Comparison of ENCODE assay signal across 8 cellular contexts in the genomic region with DNA sequence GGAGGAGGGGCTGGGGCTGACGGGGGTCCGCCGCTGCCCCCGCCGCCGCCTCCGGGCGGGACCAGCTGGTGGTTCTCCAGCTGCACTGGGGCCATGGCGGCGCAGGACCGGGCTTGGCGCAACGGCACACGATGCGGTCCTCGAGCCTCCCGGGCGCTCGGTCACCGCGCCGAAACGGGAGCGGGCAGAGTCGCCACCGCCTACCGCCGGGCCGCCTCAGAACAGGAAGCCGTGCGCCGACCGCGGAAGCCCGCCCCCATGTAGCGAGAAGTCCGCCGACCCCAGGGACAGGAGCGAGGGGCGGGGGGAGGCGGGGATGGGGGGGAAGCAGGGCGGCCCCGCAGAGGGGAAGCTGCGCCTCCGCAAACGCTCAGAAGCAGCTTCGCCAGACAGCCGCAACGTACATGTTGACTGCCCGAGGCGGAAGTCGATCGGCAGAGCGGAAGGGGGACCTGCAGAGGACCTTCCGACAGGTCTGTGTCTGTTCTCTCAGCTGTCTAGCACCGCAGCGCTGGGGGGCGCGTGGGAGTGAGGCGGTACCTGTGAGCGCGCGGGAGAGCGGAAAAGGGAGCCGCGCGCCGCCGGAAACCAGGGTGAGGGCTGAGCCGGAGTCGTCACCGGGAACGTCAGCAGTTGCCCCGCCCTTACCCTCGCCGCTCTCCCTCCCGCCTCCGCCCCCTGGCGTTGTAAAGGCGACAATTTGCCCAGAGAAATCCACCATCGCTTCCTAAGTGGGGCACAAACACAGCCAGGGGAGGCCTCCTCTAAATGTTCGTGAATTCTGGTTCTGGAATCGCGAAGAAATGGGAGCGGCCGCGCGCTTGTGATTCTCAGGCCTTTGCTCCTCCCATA. TPM values are rescaled to one million over a fixed set of nuclear protein-coding genes. Genes with fewer than 3 reads are reported as not detected.
DNase-seq lines count a peak whose midpoint lies in the region; ATAC-seq and TF ChIP-seq lines count a peak whose summit lies in the region.

A gene (minus strand): TSS at position 225 of the 852 bp plus-strand sequence. CDS start 130 bp downstream, at position 95.

- H3K4me3 ChIP-seq in NB4 (ENCODE audit: low read depth, low read length) = peak within 1 kb of the TSS; percentile 92
- H3K4me3 ChIP-seq in SK-N-MC = peak within 1 kb of the TSS; percentile 78

- no peaks in the 10 kb centered on the region for H3K36me3 ChIP-seq in SK-N-MC (ENCODE audit: insufficient read depth, low read length)

- peak within 1 kb of the TSS; percentile 95 for H3K27ac ChIP-seq in SK-N-MC
- peak within 1 kb of the TSS; percentile 89 for H3K27ac ChIP-seq in temporal lobe (ENCODE audit: low read depth, low read length)

- peak; percentile 70 for TF ChIP-seq POLR2A in NB4 (IDR thresholded peaks at IDR 0.05; ENCODE audit: extremely low read depth, insufficient read length)

- H3K9ac ChIP-seq in SK-N-MC (ENCODE audit: insufficient read length) = peak within 1 kb of the TSS; percentile 93

- CTCF ChIA-PET in GM10248 (lab: Yijun Ruan, JAX) = interaction anchor here (0.7 to 1.4 kb wide), 6 partner anchors 9 to 450 kb away, joined by 3 to 4 read pairs (median 3); no protein-coding TSS in a partner anchor

- POLR2A ChIA-PET in GM10248 (lab: Yijun Ruan, JAX) = interaction anchor here (0.6 kb wide), 1 partner anchor 593 kb away, joined by 3 read pairs; no protein-coding TSS in a partner anchor

- H3K9me3 ChIP-seq in SK-N-MC (ENCODE audit: low read depth, low read length) = no peaks in the 10 kb centered on the region

- peak; percentile 90 for ATAC-seq in HG02571 (IDR thresholded peaks at IDR 0.05; ENCODE audit: unreplicated experiment)

- TF ChIP-seq CTCF in GM10248 (IDR thresholded peaks at IDR 0.05; ENCODE audit: control extremely low read depth, extremely low read depth, low read depth, missing control alignments) (peak; percentile 38), NB4 (IDR thresholded peaks at IDR 0.05; ENCODE audit: low read depth, low read length) (peak; percentile 41)

- DNase-seq in GM10248 (ENCODE audit: extremely low spot score) (peak; percentile 88), NB4 (ENCODE audit: low read depth) (peak; percentile 94), SK-N-MC (ENCODE audit: low read depth, low spot score) (peak; percentile 14), germinal center (ENCODE audit: low spot score) (peak; percentile 76), occipital lobe (lab: John Stamatoyannopoulos, UW) (peak; percentile 77)
- peak; percentile 92 for DNase-seq in activated naive CD4-positive, alpha-beta T cell treated with anti-CD3 and anti-CD28 coated beads, Interleukin-2, amount 50 U/mL, for 16 hours

RNA-seq across cellular contexts. Expression of the gene that starts here (rescaled TPM):
- total RNA-seq in occipital lobe (27.5 TPM), temporal lobe (25.8 TPM)

Comparison
In these comparisons a context has a peak if more than half of its experiments do, and no peak if none do; other contexts are left out.
1. Peak in every context shown above with its lines: DNase-seq, ATAC-seq, H3K4me3 ChIP-seq and H3K27ac ChIP-seq.
2. DNase-seq: peak in every context shown above with its lines; median percentile 94 in NB4; 92 in activated naive CD4-positive, alpha-beta T cell treated with anti-CD3 and anti-CD28 coated beads, Interleukin-2, amount 50 U/mL, for 16 hours; 88 in GM10248; 77 in occipital lobe; 76 in germinal center; 14 in SK-N-MC.